8 cellular contexts compared by ENCODE assay signal in genomic region chr1:197404774-197405173, GRCh38.
DNase-seq lines count a peak whose midpoint lies in the region; ATAC-seq, FAIRE-seq and TF ChIP-seq lines count a peak whose summit lies in the region.
"Not testable (repeated sequence)": the region's sequence is repeated elsewhere in the genome, so short reads cannot be mapped to it uniquely, and the experiment has no call there.

No MANE protein-coding gene starts in this region.

- not testable (repeated sequence) for H3K9me1 ChIP-seq in K562 (ENCODE audit: control insufficient read depth, insufficient read depth, low read length)

- not testable (repeated sequence) for H2AFZ ChIP-seq in GM12878 (ENCODE audit: control insufficient read depth, low read depth, low read length); K562 (ENCODE audit: low read depth, low read length)

- WGBS in GM12878 (ENCODE audit: insufficient coverage, insufficient replicate concordance, low lambda C conversion rate, missing lambda C conversion rate): 20% methylated on average over 4 of the region's 8 CpGs
- 6% methylated on average over 2 of the region's 8 CpGs for WGBS in K562 (ENCODE audit: insufficient coverage, low coverage, missing lambda C conversion rate)

- in situ Hi-C loops in GM12878 (cut with MboI); K562 (cut with MboI): not testable (repeated sequence)

- not testable (repeated sequence) for H3K27ac Mint-ChIP-seq in activated CD4-positive, alpha-beta T cell treated with anti-CD3 and anti-CD28 coated beads for 36 hours; activated T-cell treated with anti-CD3 and anti-CD28 coated beads, Interleukin-2, amount 50 U/mL, for 72 hours; activated T-helper 17 cell treated with anti-CD3 and anti-CD28 coated beads, Interleukin-2, amount 50 U/mL, for 72 hours; stimulated activated effector memory CD8-positive, alpha-beta T cell treated with anti-CD3 and anti-CD28 coated beads, Interleukin-12 subunit alpha, Interleukin-12 subunit beta, amount 100 ng/mL, for 72 hours

- ATAC-seq in activated CD4-positive, alpha-beta T cell treated with anti-CD3 and anti-CD28 coated beads for 36 hours: peak; percentile 55
- peak; percentile 63 to 66 for ATAC-seq in activated T-cell treated with anti-CD3 and anti-CD28 coated beads, Interleukin-2, amount 50 U/mL, for 72 hours (replicated peaks in 1 of 2)
- peak; percentile 39 for ATAC-seq in activated T-helper 17 cell treated with anti-CD3 and anti-CD28 coated beads, Interleukin-2, amount 50 U/mL, for 72 hours (replicated peaks)
- peak; percentile 31 for ATAC-seq in GM12878
- ATAC-seq in K562: 0 out of 3 replicates have a peak, but pooled peaks have one; percentile 30
- peak; percentile 54 for ATAC-seq in stimulated activated effector memory CD8-positive, alpha-beta T cell treated with anti-CD3 and anti-CD28 coated beads, Interleukin-12 subunit alpha, Interleukin-12 subunit beta, amount 100 ng/mL, for 72 hours

- TF ChIP-seq CTCF in GM12878 (IDR thresholded peaks at IDR 0.05 in 2 of 3, conservative IDR thresholded peaks at IDR 0.05 in 1 of 3; ENCODE audit: control insufficient read depth in 2 of 3, extremely low read depth in 1 of 3, insufficient read depth in 1 of 3, low read depth in 3 of 3, low read length in 3 of 3); K562 (IDR thresholded peaks at IDR 0.05 in 2 of 3, conservative IDR thresholded peaks at IDR 0.05 in 1 of 3; ENCODE audit: insufficient read depth in 2 of 3, low read depth in 1 of 3, low read length in 3 of 3): not testable (repeated sequence)

- BruUV-seq in GM12878 (replicated peaks; lab: Mats Ljungman, UMichigan); K562 (replicated peaks; lab: Mats Ljungman, UMichigan): not testable (repeated sequence)

- not testable (repeated sequence) for TF ChIP-seq EP300 in GM12878 (IDR thresholded peaks at IDR 0.05; ENCODE audit: borderline replicate concordance in 1 of 2, control insufficient read depth in 1 of 2, low read depth in 2 of 2, low read length in 2 of 2); K562 (IDR thresholded peaks at IDR 0.05; ENCODE audit: low read length)

- not testable (repeated sequence) for H3K9ac ChIP-seq in GM12878 (ENCODE audit: control insufficient read depth, insufficient read depth, low read length); K562 (ENCODE audit: insufficient read depth in 1 of 2, low read depth in 2 of 2, low read length in 2 of 2)

- POLR2A ChIA-PET in activated CD4-positive, alpha-beta T cell treated with anti-CD3 and anti-CD28 coated beads for 36 hours (lab: Charles Lee); GM12878 (lab: Charles Lee); K562 (lab: Yijun Ruan, JAX): not testable (repeated sequence)

- not testable (repeated sequence) for H3K27me3 ChIP-seq in GM12878 (replicated peaks in 1 of 2; ENCODE audit: control insufficient read depth in 2 of 2, insufficient read depth in 2 of 2, low read length in 1 of 2)
- peaks cover 3 to 12% of the 10 kb centered on the region in 2 experiments; a peak in 3 of 5 replicates for H3K27me3 ChIP-seq in K562 (ENCODE audit: control insufficient read depth in 2 of 2, insufficient read depth in 2 of 2, low read length in 2 of 2)

- FAIRE-seq in GM12878 (lab: Jason Lieb, UNC); K562 (lab: Jason Lieb, UNC): not testable (repeated sequence)

- intact Hi-C loops in activated CD4-positive, alpha-beta T cell treated with anti-CD3 and anti-CD28 coated beads for 36 hours (cut with DNase I, micrococcal nuclease): loop anchor here in 1 of 2 experiments (5.0 to 10.0 kb wide), 2 partner anchors 370 to 518 kb away; partner anchors contain the start of gene DENND1B
- intact Hi-C loops in GM12878 (cut with micrococcal nuclease; ENCODE audit: unreplicated experiment): not testable (repeated sequence)
- intact Hi-C loops in K562 (cut with micrococcal nuclease): loop anchor here (5.0 kb wide), 1 partner anchor 513 kb away; the partner anchor contains the start of gene LHX9

- H3K27me3 Mint-ChIP-seq in activated CD4-positive, alpha-beta T cell treated with anti-CD3 and anti-CD28 coated beads for 36 hours: not testable (repeated sequence)
- peaks cover 18% of the 10 kb centered on the region for H3K27me3 Mint-ChIP-seq in activated T-cell treated with anti-CD3 and anti-CD28 coated beads, Interleukin-2, amount 50 U/mL, for 72 hours (ENCODE audit: low read depth)
- H3K27me3 Mint-ChIP-seq in activated T-helper 17 cell treated with anti-CD3 and anti-CD28 coated beads, Interleukin-2, amount 50 U/mL, for 72 hours: peaks cover 11% of the 10 kb centered on the region

- H3K9me3 Mint-ChIP-seq in activated CD4-positive, alpha-beta T cell treated with anti-CD3 and anti-CD28 coated beads for 36 hours (ENCODE audit: low read depth); activated T-cell treated with anti-CD3 and anti-CD28 coated beads, Interleukin-2, amount 50 U/mL, for 72 hours; activated T-helper 17 cell treated with anti-CD3 and anti-CD28 coated beads, Interleukin-2, amount 50 U/mL, for 72 hours; stimulated activated effector memory CD8-positive, alpha-beta T cell treated with anti-CD3 and anti-CD28 coated beads, Interleukin-12 subunit alpha, Interleukin-12 subunit beta, amount 100 ng/mL, for 72 hours: not testable (repeated sequence)

- TF ChIP-seq POLR2A in GM12878 (IDR thresholded peaks at IDR 0.05; ENCODE audit: low read depth, low read length); K562 (conservative IDR thresholded peaks at IDR 0.05): not testable (repeated sequence)

- H3K4me1 Mint-ChIP-seq in activated CD4-positive, alpha-beta T cell treated with anti-CD3 and anti-CD28 coated beads for 36 hours: peaks cover 15% of the 10 kb centered on the region
- not testable (repeated sequence) for H3K4me1 Mint-ChIP-seq in activated T-cell treated with anti-CD3 and anti-CD28 coated beads, Interleukin-2, amount 50 U/mL, for 72 hours (ENCODE audit: low read depth); activated T-helper 17 cell treated with anti-CD3 and anti-CD28 coated beads, Interleukin-2, amount 50 U/mL, for 72 hours; stimulated activated effector memory CD8-positive, alpha-beta T cell treated with anti-CD3 and anti-CD28 coated beads, Interleukin-12 subunit alpha, Interleukin-12 subunit beta, amount 100 ng/mL, for 72 hours

- not testable (repeated sequence) for H3K4me3 ChIP-seq in GM12878, K562

- RAD21 ChIA-PET in GM12878 (lab: Charles Lee; ENCODE audit: unreplicated experiment): not testable (repeated sequence)

- H3K36me3 ChIP-seq in GM12878 (ENCODE audit: control insufficient read depth in 2 of 2, insufficient read depth in 2 of 2, low read length in 1 of 2); K562 (ENCODE audit: control insufficient read depth, insufficient read depth, low read length): not testable (repeated sequence)

- H3K36me3 Mint-ChIP-seq in activated CD4-positive, alpha-beta T cell treated with anti-CD3 and anti-CD28 coated beads for 36 hours (ENCODE audit: low read depth); activated T-cell treated with anti-CD3 and anti-CD28 coated beads, Interleukin-2, amount 50 U/mL, for 72 hours (ENCODE audit: insufficient read depth in 2 of 2); activated T-helper 17 cell treated with anti-CD3 and anti-CD28 coated beads, Interleukin-2, amount 50 U/mL, for 72 hours (ENCODE audit: low read depth); stimulated activated effector memory CD8-positive, alpha-beta T cell treated with anti-CD3 and anti-CD28 coated beads, Interleukin-12 subunit alpha, Interleukin-12 subunit beta, amount 100 ng/mL, for 72 hours: not testable (repeated sequence)

- not testable (repeated sequence) for H3K27ac ChIP-seq in GM12878 (ENCODE audit: control insufficient read depth, insufficient read depth); K562 (ENCODE audit: extremely low read depth, low read depth, low read length)

- not testable (repeated sequence) for H4K20me1 ChIP-seq in GM12878 (ENCODE audit: control insufficient read depth, insufficient read depth); K562 (replicated peaks; ENCODE audit: control insufficient read depth, insufficient read depth, low read length)

- H3K79me2 ChIP-seq in GM12878 (ENCODE audit: control insufficient read depth, insufficient read depth, low read length); K562 (ENCODE audit: control insufficient read depth, insufficient read depth, low read length): not testable (repeated sequence)

- H3K4me3 Mint-ChIP-seq in activated CD4-positive, alpha-beta T cell treated with anti-CD3 and anti-CD28 coated beads for 36 hours; activated T-helper 17 cell treated with anti-CD3 and anti-CD28 coated beads, Interleukin-2, amount 50 U/mL, for 72 hours; stimulated activated effector memory CD8-positive, alpha-beta T cell treated with anti-CD3 and anti-CD28 coated beads, Interleukin-12 subunit alpha, Interleukin-12 subunit beta, amount 100 ng/mL, for 72 hours: not testable (repeated sequence)
- peak overlapping the region in 1 of 2 donors; percentile 12 for H3K4me3 Mint-ChIP-seq in activated T-cell treated with anti-CD3 and anti-CD28 coated beads, Interleukin-2, amount 50 U/mL, for 72 hours

- SMC1A ChIA-PET in GM12878 (lab: Charles Lee; ENCODE audit: uncharacterized antibody, unreplicated experiment): not testable (repeated sequence)

- DNase-seq in NCI-H446 treated with DMSO at 0.1 percent for 48 hours (lab: John Stamatoyannopoulos, UW) (peak; percentile 59), putamen (ENCODE audit: low spot score) (peak; percentile 42)
- DNase-seq in activated CD4-positive, alpha-beta T cell treated with anti-CD3 and anti-CD28 coated beads for 36 hours; activated T-cell treated with anti-CD3 and anti-CD28 coated beads, Interleukin-2, amount 50 U/mL, for 72 hours; GM12878 (ENCODE audit: low read depth, low spot score); K562 (ENCODE audit: extremely low read depth in 1 of 4, low spot score in 3 of 4); stimulated activated effector memory CD8-positive, alpha-beta T cell treated with anti-CD3 and anti-CD28 coated beads, Interleukin-12 subunit alpha, Interleukin-12 subunit beta, amount 100 ng/mL, for 72 hours (ENCODE audit: low spot score in 2 of 2): not testable (repeated sequence)

- CTCF ChIA-PET in activated CD4-positive, alpha-beta T cell treated with anti-CD3 and anti-CD28 coated beads for 36 hours (lab: Charles Lee): interaction anchor here (0.6 to 3.3 kb wide), 3 partner anchors 13 to 285 kb away, joined by 3 to 11 read pairs (median 3); no protein-coding TSS in a partner anchor
- CTCF ChIA-PET in GM12878 (lab: Yijun Ruan, JAX); K562 (lab: Yijun Ruan, JAX; ENCODE audit: low intra/inter-chr PET ratio): not testable (repeated sequence)

- not testable (repeated sequence) for H3K4me2 ChIP-seq in GM12878 (ENCODE audit: control insufficient read depth, insufficient read depth); K562 (ENCODE audit: insufficient read depth, low read length)

- not testable (repeated sequence) for H3K9me3 ChIP-seq in GM12878 (replicated peaks; ENCODE audit: control insufficient read depth, insufficient read depth, low read length); K562 (replicated peaks; ENCODE audit: control insufficient read depth, insufficient read depth, low read depth, low read length)

- H3K4me1 ChIP-seq in GM12878 (ENCODE audit: control insufficient read depth, insufficient read depth, low read length); K562 (replicated peaks in 1 of 2; ENCODE audit: control insufficient read depth in 2 of 2, insufficient read depth in 2 of 2, low read length in 2 of 2): not testable (repeated sequence)

- not testable (repeated sequence) for TF ChIP-seq RAD21 in GM12878 (IDR thresholded peaks at IDR 0.05; ENCODE audit: insufficient read depth, low read depth, low read length); K562 (CRISPR knock-in tag; conservative IDR thresholded peaks at IDR 0.05 in 1 of 2, IDR thresholded peaks at IDR 0.05 in 1 of 2)
